22 cellular contexts compared by ENCODE assay signal in genomic region chr6:118419448-118420394, GRCh38.
"Had no signal": no experiment of that assay in that cellular context is flagged by ENCODE, and none has a peak within 500 bp of the region (broad histone marks: within the 10 kb centered on the region; RNA-seq: fewer than 3 reads in every experiment).

No MANE protein-coding gene starts in this region.

- H3K4me3 ChIP-seq: heart left ventricle, psoas muscle, skin epidermis, testis, tibial nerve, upper lobe of right lung, vagina had no signal

- H3K4me3 Mint-ChIP-seq: naive thymus-derived CD4-positive, alpha-beta T cell; nephron progenitor cell; stimulated activated naive B cell treated with anti-CD40 and anti-IgM and Interleukin-4, amounts not matched to agents 10 μg/mL and 1 μg/mL and 100 μg/mL, for 72 hours; stimulated activated naive CD8-positive, alpha-beta T cell treated with anti-CD3 and anti-CD28 coated beads, Interleukin-15, amount 100 ng/mL, for 72 hours had no signal

- H3K4me1 ChIP-seq: psoas muscle, testis, upper lobe of right lung, vagina had no signal

- FAIRE-seq: endometrium, frontal cortex had no signal

- H3K36me3 ChIP-seq: heart left ventricle, tibial nerve, upper lobe of right lung, vagina had no signal

- H3K9me3 ChIP-seq: psoas muscle, testis, upper lobe of right lung, vagina had no signal

- H3K4me1 Mint-ChIP-seq: naive thymus-derived CD4-positive, alpha-beta T cell; nephron progenitor cell; stimulated activated naive B cell treated with anti-CD40 and anti-IgM and Interleukin-4, amounts not matched to agents 10 μg/mL and 1 μg/mL and 100 μg/mL, for 72 hours; stimulated activated naive CD8-positive, alpha-beta T cell treated with anti-CD3 and anti-CD28 coated beads, Interleukin-15, amount 100 ng/mL, for 72 hours had no signal

- DNase-seq: effector CD8-positive, alpha-beta T cell; heart left ventricle; hippocampal formation; islet precursor cell; mammary epithelial cell; naive thymus-derived CD4-positive, alpha-beta T cell; nephron progenitor cell; psoas muscle; retina; stimulated activated CD4-positive, alpha-beta T cell treated with anti-CD3 and anti-CD28 coated beads, Interleukin-2, amount 100 ng/mL, for 24 hours; stimulated activated CD4-positive, alpha-beta T cell treated with anti-CD3 and anti-CD28 coated beads, Interleukin-4, amount 100 ng/mL, for 4 hours; stimulated activated naive B cell treated with anti-CD40 and anti-IgM and Interleukin-4, amounts not matched to agents 10 μg/mL and 1 μg/mL and 100 μg/mL, for 72 hours; stimulated activated naive CD8-positive, alpha-beta T cell treated with anti-CD3 and anti-CD28 coated beads, Interleukin-15, amount 100 ng/mL, for 72 hours; testis; upper lobe of right lung had no signal

- H3K27ac Mint-ChIP-seq: naive thymus-derived CD4-positive, alpha-beta T cell; stimulated activated naive B cell treated with anti-CD40 and anti-IgM and Interleukin-4, amounts not matched to agents 10 μg/mL and 1 μg/mL and 100 μg/mL, for 72 hours had no signal

- H3K27ac ChIP-seq: heart left ventricle, psoas muscle, skin epidermis, testis, tibial nerve, upper lobe of right lung, vagina had no signal

- H3K27me3 Mint-ChIP-seq: naive thymus-derived CD4-positive, alpha-beta T cell; stimulated activated naive B cell treated with anti-CD40 and anti-IgM and Interleukin-4, amounts not matched to agents 10 μg/mL and 1 μg/mL and 100 μg/mL, for 72 hours; stimulated activated naive CD8-positive, alpha-beta T cell treated with anti-CD3 and anti-CD28 coated beads, Interleukin-15, amount 100 ng/mL, for 72 hours had no signal

- ATAC-seq: esophagus mucosa; heart left ventricle; naive thymus-derived CD4-positive, alpha-beta T cell; psoas muscle; sciatic nerve; stimulated activated naive B cell treated with anti-CD40 and anti-IgM and Interleukin-4, amounts not matched to agents 10 μg/mL and 1 μg/mL and 100 μg/mL, for 72 hours; stimulated activated naive CD8-positive, alpha-beta T cell treated with anti-CD3 and anti-CD28 coated beads, Interleukin-15, amount 100 ng/mL, for 72 hours; upper lobe of right lung had no signal

- H3K27me3 ChIP-seq: heart left ventricle, testis, tibial nerve, upper lobe of right lung, vagina had no signal
